Comparison of ENCODE assay signal across 22 cellular contexts in the genomic region with DNA sequence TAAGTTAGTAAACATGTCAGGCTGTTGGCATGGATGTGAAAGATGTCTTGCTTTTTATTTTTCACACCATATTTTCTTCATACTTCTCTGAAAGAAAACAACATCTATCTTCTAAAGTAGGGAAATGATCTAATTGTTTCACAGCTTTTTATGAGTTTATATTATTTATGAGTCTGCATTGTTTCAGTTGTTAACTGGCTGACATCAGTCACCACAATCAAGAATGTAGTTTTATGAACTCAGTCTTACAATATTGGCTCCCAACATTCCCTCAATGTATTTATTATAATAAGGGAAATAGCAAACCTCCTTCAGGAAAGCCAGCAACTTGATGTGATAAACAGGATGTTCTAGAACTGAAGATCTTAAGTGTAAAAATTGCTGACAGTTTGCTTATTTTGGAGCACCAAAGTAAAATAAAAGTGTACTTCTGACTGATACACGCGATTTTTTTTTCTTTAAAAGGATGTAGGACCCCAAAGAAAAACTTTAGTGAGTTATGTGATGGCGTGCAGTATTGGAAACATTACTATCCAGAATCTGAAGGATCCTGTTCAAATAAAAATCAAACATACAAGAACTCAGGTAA.
DNase-seq lines count a peak whose midpoint lies in the region; ATAC-seq and TF ChIP-seq lines count a peak whose summit lies in the region.
"Had no signal": no experiment of that assay in that cellular context is flagged by ENCODE, and none has a peak within 500 bp of the region (broad histone marks: within the 10 kb centered on the region; RNA-seq: fewer than 3 reads in every experiment).

No MANE protein-coding gene starts in this region.

- H3K27me3 ChIP-seq in SJSA1 (replicated peaks) = no peaks in the 10 kb centered on the region
- H3K27me3 ChIP-seq: SJCRH30 had no signal

- H3K27ac ChIP-seq in SJSA1 = peak overlapping the region; percentile 21; the same call in 1 of the 2 replicates
- H3K27ac ChIP-seq: SJCRH30 had no signal

- peaks cover 30% of the 10 kb centered on the region for H3K4me1 Mint-ChIP-seq in activated CD4-positive, alpha-beta T cell treated with anti-CD3 and anti-CD28 coated beads for 36 hours
- H3K4me1 Mint-ChIP-seq in activated CD4-positive, alpha-beta T cell treated with anti-CD3 and anti-CD28 coated beads, Interleukin-2, amount 10 ng/mL, durations not matched to agents 7 days and 5 days = peaks cover 10% of the 10 kb centered on the region
- H3K4me1 Mint-ChIP-seq: B cell, CD14-positive monocyte had no signal

- no peaks in the 10 kb centered on the region for H3K36me3 Mint-ChIP-seq in activated CD4-positive, alpha-beta T cell treated with anti-CD3 and anti-CD28 coated beads for 36 hours (ENCODE audit: low read depth)
- no peaks in the 10 kb centered on the region for H3K36me3 Mint-ChIP-seq in activated CD4-positive, alpha-beta T cell treated with anti-CD3 and anti-CD28 coated beads, Interleukin-2, amount 10 ng/mL, durations not matched to agents 7 days and 5 days (ENCODE audit: low read depth)
- H3K36me3 Mint-ChIP-seq: CD14-positive monocyte had no signal

- peak; percentile 16 for ATAC-seq in activated CD4-positive, alpha-beta T cell treated with anti-CD3 and anti-CD28 coated beads for 36 hours
- no peak for ATAC-seq in HG02870 (IDR thresholded peaks at IDR 0.05; ENCODE audit: unreplicated experiment)

- DNase-seq in activated CD4-positive, alpha-beta T cell treated with anti-CD3 and anti-CD28 coated beads for 36 hours = no peak
- DNase-seq in activated CD4-positive, alpha-beta T cell treated with anti-CD3 and anti-CD28 coated beads, Interleukin-2, amount 10 ng/mL, durations not matched to agents 7 days and 5 days = no peak
- DNase-seq in SJSA1 (ENCODE audit: low read depth in 1 of 2, low spot score in 2 of 2) = no peak
- DNase-seq in glomerular endothelial cell (ENCODE audit: extremely low read depth, low read depth, low spot score) = peak; percentile 47
- DNase-seq in HEK293T (ENCODE audit: extremely low spot score) = no peak
- DNase-seq in head of caudate nucleus = no peak
- DNase-seq: 8988T, EL, H7, HFFc6, KBM-7, NCI-H1092 treated with DMSO at 0.1 percent for 48 hours, NCI-H146, NCI-H2029, NCI-H226, NCI-H510A treated with DMSO at 0.1 percent for 48 hours, NCI-H748 treated with DMSO at 0.1 percent for 48 hours, SJCRH30, SW 1271 had no signal

- peaks cover 31% of the 10 kb centered on the region for H3K4me1 ChIP-seq in SJSA1 (replicated peaks)

- peaks cover 8% of the 10 kb centered on the region for H3K27me3 Mint-ChIP-seq in activated CD4-positive, alpha-beta T cell treated with anti-CD3 and anti-CD28 coated beads for 36 hours
- peaks cover 15% of the 10 kb centered on the region for H3K27me3 Mint-ChIP-seq in activated CD4-positive, alpha-beta T cell treated with anti-CD3 and anti-CD28 coated beads, Interleukin-2, amount 10 ng/mL, durations not matched to agents 7 days and 5 days

- intact Hi-C loops in activated CD4-positive, alpha-beta T cell treated with anti-CD3 and anti-CD28 coated beads for 36 hours (cut with DNase I, micrococcal nuclease) = no loop called here
- intact Hi-C loops in head of caudate nucleus (cut with DNase I) = no loop called here

- no peaks in the 10 kb centered on the region for H3K9me3 Mint-ChIP-seq in activated CD4-positive, alpha-beta T cell treated with anti-CD3 and anti-CD28 coated beads for 36 hours (ENCODE audit: low read depth)
- H3K9me3 Mint-ChIP-seq in activated CD4-positive, alpha-beta T cell treated with anti-CD3 and anti-CD28 coated beads, Interleukin-2, amount 10 ng/mL, durations not matched to agents 7 days and 5 days = no peaks in the 10 kb centered on the region
- H3K9me3 Mint-ChIP-seq: CD14-positive monocyte, HFFc6 had no signal

- H3K36me3 ChIP-seq in SJSA1 = no peaks in the 10 kb centered on the region
- H3K36me3 ChIP-seq: SJCRH30 had no signal

- H3K27ac Mint-ChIP-seq in activated CD4-positive, alpha-beta T cell treated with anti-CD3 and anti-CD28 coated beads for 36 hours = no peak overlapping the region
- no peak overlapping the region for H3K27ac Mint-ChIP-seq in activated CD4-positive, alpha-beta T cell treated with anti-CD3 and anti-CD28 coated beads, Interleukin-2, amount 10 ng/mL, durations not matched to agents 7 days and 5 days
- H3K27ac Mint-ChIP-seq: B cell, CD14-positive monocyte, HFFc6 had no signal

- POLR2A ChIA-PET in activated CD4-positive, alpha-beta T cell treated with anti-CD3 and anti-CD28 coated beads for 36 hours (lab: Charles Lee) = no interaction called here
- POLR2A ChIA-PET in activated CD4-positive, alpha-beta T cell treated with anti-CD3 and anti-CD28 coated beads, Interleukin-2, amount 10 ng/mL, durations not matched to agents 7 days and 5 days (lab: Charles Lee) = no interaction called here
- POLR2A ChIA-PET in HEK293T (lab: Yijun Ruan, JAX) = no interaction called here

- H3K9me3 ChIP-seq in SJSA1 (replicated peaks) = no peaks in the 10 kb centered on the region
- H3K9me3 ChIP-seq: SJCRH30 had no signal

- H3K4me3 Mint-ChIP-seq in activated CD4-positive, alpha-beta T cell treated with anti-CD3 and anti-CD28 coated beads for 36 hours = no peak overlapping the region
- no peak overlapping the region for H3K4me3 Mint-ChIP-seq in activated CD4-positive, alpha-beta T cell treated with anti-CD3 and anti-CD28 coated beads, Interleukin-2, amount 10 ng/mL, durations not matched to agents 7 days and 5 days
- H3K4me3 Mint-ChIP-seq: B cell, CD14-positive monocyte, HFFc6 had no signal

- CTCF ChIA-PET in activated CD4-positive, alpha-beta T cell treated with anti-CD3 and anti-CD28 coated beads for 36 hours (lab: Charles Lee) = interaction anchor here (0.6 to 1.6 kb wide), 4 partner anchors 21 to 143 kb away, joined by 3 read pairs; no protein-coding TSS in a partner anchor
- CTCF ChIA-PET in activated CD4-positive, alpha-beta T cell treated with anti-CD3 and anti-CD28 coated beads, Interleukin-2, amount 10 ng/mL, durations not matched to agents 7 days and 5 days (lab: Charles Lee) = no interaction called here
- CTCF ChIA-PET in HEK293T (lab: Yijun Ruan, JAX) = no interaction called here

- no peak overlapping the region for H3K4me3 ChIP-seq in SJSA1
- H3K4me3 ChIP-seq: SJCRH30 had no signal

TF ChIP-seq in HEK293T, 16 proteins besides CTCF, POLR2A, EP300 and RAD21:
- TF ChIP-seq L3MBTL2 (conservative IDR thresholded peaks at IDR 0.05) (no peak), HDGF (IDR thresholded peaks at IDR 0.05; ENCODE audit: borderline replicate concordance) (no peak)
- TF ChIP-seq, protein P1, sequence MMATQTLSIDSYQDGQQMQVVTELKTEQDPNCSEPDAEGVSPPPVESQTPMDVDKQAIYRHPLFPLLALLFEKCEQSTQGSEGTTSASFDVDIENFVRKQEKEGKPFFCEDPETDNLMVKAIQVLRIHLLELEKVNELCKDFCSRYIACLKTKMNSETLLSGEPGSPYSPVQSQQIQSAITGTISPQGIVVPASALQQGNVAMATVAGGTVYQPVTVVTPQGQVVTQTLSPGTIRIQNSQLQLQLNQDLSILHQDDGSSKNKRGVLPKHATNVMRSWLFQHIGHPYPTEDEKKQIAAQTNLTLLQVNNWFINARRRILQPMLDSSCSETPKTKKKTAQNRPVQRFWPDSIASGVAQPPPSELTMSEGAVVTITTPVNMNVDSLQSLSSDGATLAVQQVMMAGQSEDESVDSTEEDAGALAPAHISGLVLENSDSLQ (IDR thresholded peaks at IDR 0.05) = no peak
